Comparison of ENCODE assay signal across 9 cellular contexts in the genomic region with DNA sequence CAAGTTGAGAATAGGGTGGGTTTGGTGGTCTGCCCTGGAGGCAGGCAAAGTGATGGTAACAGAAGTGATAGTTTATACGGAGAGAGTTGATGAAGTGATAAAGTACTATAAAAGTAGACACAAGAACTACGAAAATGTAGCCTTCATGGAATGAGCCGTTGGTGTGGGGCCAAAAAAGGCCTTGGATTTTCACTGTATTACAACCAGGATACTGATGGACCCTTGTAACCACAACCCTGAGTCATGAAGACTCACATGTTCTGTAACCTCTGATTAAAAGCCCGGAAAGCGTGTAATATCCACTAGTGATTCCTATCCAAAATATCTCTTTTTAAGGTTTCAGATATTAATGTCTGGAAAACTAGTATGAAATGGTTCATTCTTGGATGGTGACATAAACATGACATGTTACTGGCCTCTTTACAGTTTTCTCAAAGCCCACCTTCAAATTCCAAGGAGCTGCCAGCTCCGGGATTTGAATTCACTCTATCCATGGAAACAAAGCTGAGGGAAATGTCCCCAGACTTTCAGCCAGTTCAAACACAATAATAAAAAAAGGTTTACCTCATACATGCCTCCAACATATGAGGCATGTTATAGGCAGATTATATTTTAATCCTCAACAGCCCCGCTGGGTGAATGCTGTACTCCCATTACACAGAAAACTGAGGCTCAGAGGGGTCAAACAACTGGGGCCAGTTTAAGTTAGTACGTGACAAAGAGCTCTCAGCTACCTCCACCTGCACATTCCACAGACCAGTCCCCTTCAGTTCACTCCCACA. TPM values are rescaled to one million over a fixed set of nuclear protein-coding genes. Genes with fewer than 3 reads are reported as not detected.
DNase-seq lines count a peak whose midpoint lies in the region; TF ChIP-seq lines count a peak whose summit lies in the region.
"Had no signal": no experiment of that assay in that cellular context is flagged by ENCODE, and none has a peak within 500 bp of the region (broad histone marks: within the 10 kb centered on the region; RNA-seq: fewer than 3 reads in every experiment).

No MANE protein-coding gene starts in this region.

- no peak for DNase-seq in T-helper 2 cell treated with Interferon-gamma antibody and Interleukin-4, amounts not matched to agents 5 μg/mL and 100 μg/mL, for 36 hours (ENCODE audit: low spot score)
- DNase-seq in T-helper 2 cell (no peak), RPMI7951 (ENCODE audit: low read depth) (peak; percentile 96), NOMO-1 treated with dmso at 0.1 percent for 144 hours (lab: John Stamatoyannopoulos, UW; ENCODE audit: unreplicated experiment) (no peak), WERI-Rb-1 (no peak)
- DNase-seq in activated CD4-positive, CD25-positive, alpha-beta regulatory T cell (lab: John Stamatoyannopoulos, UW): no peak
- DNase-seq: MV-4-11 had no signal

- H3K27me3 ChIP-seq in esophagus (ENCODE audit: control insufficient read depth in 1 of 2, insufficient read depth in 2 of 2, low read length in 2 of 2) (no peaks in the 10 kb centered on the region), skeletal muscle satellite cell (ENCODE audit: control insufficient read depth, insufficient read depth, low read length) (no peaks in the 10 kb centered on the region), WERI-Rb-1 (ENCODE audit: insufficient read depth, low read depth, severe bottlenecking) (no peaks in the 10 kb centered on the region)

- no peak for TF ChIP-seq CTCF in WERI-Rb-1 (IDR thresholded peaks at IDR 0.05; ENCODE audit: low read depth, low read length)

- 75 to 84% methylated on average over 8 of the region's 8 CpGs for WGBS in esophagus, 2 donors

- no peak overlapping the region for H3K4me3 ChIP-seq in esophagus (ENCODE audit: low read depth in 1 of 2, low read length in 2 of 2)
- H3K4me3 ChIP-seq in skeletal muscle satellite cell (ENCODE audit: low read length): peak overlapping the region; percentile 17
- no peak overlapping the region for H3K4me3 ChIP-seq in WERI-Rb-1 (ENCODE audit: low read depth, low read length)

- no peaks in the 10 kb centered on the region for H3K36me3 Mint-ChIP-seq in T-helper 2 cell treated with Interferon-gamma antibody and Interleukin-4, amounts not matched to agents 5 μg/mL and 100 μg/mL, for 36 hours (ENCODE audit: low read depth)

- H3K9me3 Mint-ChIP-seq in T-helper 2 cell treated with Interferon-gamma antibody and Interleukin-4, amounts not matched to agents 5 μg/mL and 100 μg/mL, for 36 hours: no peaks in the 10 kb centered on the region

- H3K27me3 Mint-ChIP-seq in T-helper 2 cell treated with Interferon-gamma antibody and Interleukin-4, amounts not matched to agents 5 μg/mL and 100 μg/mL, for 36 hours (ENCODE audit: low read depth): peaks cover 6% of the 10 kb centered on the region

- H3K4me3 Mint-ChIP-seq in T-helper 2 cell treated with Interferon-gamma antibody and Interleukin-4, amounts not matched to agents 5 μg/mL and 100 μg/mL, for 36 hours: peak overlapping the region; percentile 41

- H3K9ac ChIP-seq in skeletal muscle satellite cell (ENCODE audit: low read depth, low read length): peak overlapping the region; percentile 81

- H3K36me3 ChIP-seq in esophagus (ENCODE audit: control insufficient read depth in 2 of 2, insufficient read depth in 2 of 2, low read length in 1 of 2) (no peaks in the 10 kb centered on the region), skeletal muscle satellite cell (ENCODE audit: insufficient read depth, low read length) (no peaks in the 10 kb centered on the region), WERI-Rb-1 (no peaks in the 10 kb centered on the region)

- peaks cover 3 to 23% of the 10 kb centered on the region in 2 donors for H3K4me1 ChIP-seq in esophagus (ENCODE audit: control insufficient read depth in 2 of 2, insufficient read depth in 2 of 2, low read length in 1 of 2)
- H3K4me1 ChIP-seq in skeletal muscle satellite cell (ENCODE audit: control insufficient read depth, insufficient read depth, low read length): peaks cover 38% of the 10 kb centered on the region

- peak overlapping the region; percentile 94 for H3K4me2 ChIP-seq in skeletal muscle satellite cell (ENCODE audit: low read length)

- H3K9me3 ChIP-seq in esophagus (ENCODE audit: control insufficient read depth in 2 of 2, insufficient read depth in 1 of 2, low read depth in 1 of 2, low read length in 1 of 2) (no peaks in the 10 kb centered on the region), skeletal muscle satellite cell (replicated peaks; ENCODE audit: low read length) (no peaks in the 10 kb centered on the region), WERI-Rb-1 (ENCODE audit: severe bottlenecking) (no peaks in the 10 kb centered on the region)

- peak overlapping the region; percentile 75 for H3K27ac Mint-ChIP-seq in T-helper 2 cell treated with Interferon-gamma antibody and Interleukin-4, amounts not matched to agents 5 μg/mL and 100 μg/mL, for 36 hours

- H3K27ac ChIP-seq in esophagus (ENCODE audit: low read depth in 2 of 2, low read length in 1 of 2): peak overlapping the region; percentile 74 to 86
- no peak overlapping the region for H3K27ac ChIP-seq in WERI-Rb-1

- peaks cover 25% of the 10 kb centered on the region for H3K4me1 Mint-ChIP-seq in T-helper 2 cell treated with Interferon-gamma antibody and Interleukin-4, amounts not matched to agents 5 μg/mL and 100 μg/mL, for 36 hours (ENCODE audit: low read depth)

RNA-seq across cellular contexts. Expression of a gene that starts 55.4 kb away (rescaled TPM):
- 104 and 109 TPM in 2 replicates for total RNA-seq in RPMI7951 (2014; rRNA removed; shearing (Covaris generic))
- polyA plus RNA-seq in esophagus: 10 to 100 TPM; 31.9 to 63.8 TPM
- 50.2 and 58.1 TPM in 2 replicates for total RNA-seq in skeletal muscle satellite cell (2012; rRNA removed)

RNA-seq across cellular contexts. Expression of a gene that starts 55.5 kb away (rescaled TPM):
- 20.8 and 23.6 TPM in 2 replicates for total RNA-seq in RPMI7951 (2014; rRNA removed; shearing (Covaris generic))
- 10 to 100 TPM; 21.6 to 37.9 TPM for polyA plus RNA-seq in esophagus
- 17.7 and 25.1 TPM in 2 replicates for total RNA-seq in skeletal muscle satellite cell (2012; rRNA removed)
